ENCODE assay signal across 15 cellular contexts in genomic region chr11:19093976-19094375, GRCh38. TPM values are rescaled to one million over a fixed set of nuclear protein-coding genes. Genes with fewer than 3 reads are reported as not detected.
DNase-seq lines count a peak whose midpoint lies in the region; ATAC-seq, FAIRE-seq and TF ChIP-seq lines count a peak whose summit lies in the region.
"Had no signal": no experiment of that assay in that cellular context is flagged by ENCODE, and none has a peak within 500 bp of the region (broad histone marks: within the 10 kb centered on the region; RNA-seq: fewer than 3 reads in every experiment).

No MANE protein-coding gene starts in this region.

- ATAC-seq in activated naive CD8-positive, alpha-beta T cell treated with anti-CD3 and anti-CD28 coated beads, Interleukin-2, amount 50 U/mL, for 24 hours, result no peak
- ATAC-seq: heart right ventricle had no signal

- H3K9me3 ChIP-seq in HEK293 (ENCODE audit: control insufficient read depth, insufficient read depth, low read depth, low read length) (no peaks in the 10 kb centered on the region), small intestine (ENCODE audit: control insufficient read depth, low read depth) (no peaks in the 10 kb centered on the region)
- H3K9me3 ChIP-seq: heart right ventricle, stomach had no signal

- H3K36me3 ChIP-seq in HEK293 (ENCODE audit: control insufficient read depth in 2 of 2, insufficient read depth in 1 of 2, low read length in 2 of 2) (no peaks in the 10 kb centered on the region), small intestine (ENCODE audit: control insufficient read depth in 2 of 2, insufficient read depth in 2 of 2, low read length in 2 of 2) (no peaks in the 10 kb centered on the region)
- H3K36me3 ChIP-seq: heart right ventricle, stomach had no signal

- no peaks in the 10 kb centered on the region for H3K9me3 Mint-ChIP-seq in activated naive CD8-positive, alpha-beta T cell treated with anti-CD3 and anti-CD28 coated beads, Interleukin-2, amount 50 U/mL, for 24 hours
- H3K9me3 Mint-ChIP-seq: activated CD4-positive, alpha-beta T cell treated with anti-CD3 and anti-CD28 coated beads, Interleukin-2, amount 10 ng/mL, durations not matched to agents 7 days and 5 days had no signal

- H3K4me3 Mint-ChIP-seq in activated naive CD8-positive, alpha-beta T cell treated with anti-CD3 and anti-CD28 coated beads, Interleukin-2, amount 50 U/mL, for 24 hours, result no peak overlapping the region
- H3K4me3 Mint-ChIP-seq: activated CD4-positive, alpha-beta T cell treated with anti-CD3 and anti-CD28 coated beads, Interleukin-2, amount 10 ng/mL, durations not matched to agents 7 days and 5 days; activated naive CD8-positive, alpha-beta T cell; CD4-positive, CD25-positive, alpha-beta regulatory T cell had no signal

- no peak overlapping the region for H3K27ac Mint-ChIP-seq in activated naive CD8-positive, alpha-beta T cell treated with anti-CD3 and anti-CD28 coated beads, Interleukin-2, amount 50 U/mL, for 24 hours
- H3K27ac Mint-ChIP-seq: activated CD4-positive, alpha-beta T cell treated with anti-CD3 and anti-CD28 coated beads, Interleukin-2, amount 10 ng/mL, durations not matched to agents 7 days and 5 days; activated naive CD8-positive, alpha-beta T cell had no signal

- FAIRE-seq in small intestine (lab: Jason Lieb, UNC), result no peak

- no peak overlapping the region for H3K27ac ChIP-seq in HEK293 (ENCODE audit: extremely low read depth, low read depth, low read length)
- no peak overlapping the region for H3K27ac ChIP-seq in RWPE1
- H3K27ac ChIP-seq in small intestine (ENCODE audit: low read depth in 1 of 2, low read length in 1 of 2), result no peak overlapping the region
- H3K27ac ChIP-seq: heart right ventricle, stomach had no signal

- CTCF ChIA-PET in HEK293 (lab: Yijun Ruan, JAX), result interaction anchor here (1.4 to 2.0 kb wide), 3 partner anchors 15 to 166 kb away, joined by 4 to 12 read pairs (median 4); no protein-coding TSS in a partner anchor
- CTCF ChIA-PET in RWPE1 (lab: Yijun Ruan, JAX), result interaction anchor here (0.7 kb wide), 2 partner anchors 8 to 368 kb away, joined by 3 to 4 read pairs; no protein-coding TSS in a partner anchor

- TF ChIP-seq CTCF in HEK293 (tag by site-specific recombination; IDR thresholded peaks at IDR 0.05), result no peak
- TF ChIP-seq CTCF in RWPE1 (conservative IDR thresholded peaks at IDR 0.05; ENCODE audit: low read depth), result no peak
- no peak for TF ChIP-seq CTCF in fibroblast of the aortic adventitia (IDR thresholded peaks at IDR 0.05; ENCODE audit: insufficient read depth, low read length)

- peaks cover 3% of the 10 kb centered on the region; the same call in 1 of the 2 replicates for H3K4me1 ChIP-seq in HEK293 (ENCODE audit: control insufficient read depth, insufficient read depth, low read length)
- H3K4me1 ChIP-seq in small intestine (ENCODE audit: control insufficient read depth in 2 of 2, insufficient read depth in 1 of 2, low read depth in 1 of 2, low read length in 1 of 2), result no peaks in the 10 kb centered on the region
- H3K4me1 ChIP-seq: heart right ventricle, stomach had no signal

- H3K4me1 Mint-ChIP-seq in activated naive CD8-positive, alpha-beta T cell treated with anti-CD3 and anti-CD28 coated beads, Interleukin-2, amount 50 U/mL, for 24 hours, result no peaks in the 10 kb centered on the region
- H3K4me1 Mint-ChIP-seq: activated CD4-positive, alpha-beta T cell treated with anti-CD3 and anti-CD28 coated beads, Interleukin-2, amount 10 ng/mL, durations not matched to agents 7 days and 5 days; CD4-positive, CD25-positive, alpha-beta regulatory T cell had no signal

- peaks cover 34% of the 10 kb centered on the region for H3K27me3 Mint-ChIP-seq in activated naive CD8-positive, alpha-beta T cell treated with anti-CD3 and anti-CD28 coated beads, Interleukin-2, amount 50 U/mL, for 24 hours

- peak; percentile 42 for DNase-seq in RWPE1 (ENCODE audit: low spot score)
- peak; percentile 19 for DNase-seq in fibroblast of the aortic adventitia (ENCODE audit: low read depth)
- DNase-seq in small intestine, result peak; percentile 10
- DNase-seq in activated CD4-positive, alpha-beta T cell treated with anti-CD3 and anti-CD28 coated beads for 1 hour, result no peak
- DNase-seq in SHP77 (lab: John Stamatoyannopoulos, UW), result no peak
- no peak for DNase-seq in activated naive CD8-positive, alpha-beta T cell treated with anti-CD3 and anti-CD28 coated beads, Interleukin-2, amount 50 U/mL, for 24 hours
- DNase-seq: activated CD4-positive, alpha-beta T cell treated with anti-CD3 and anti-CD28 coated beads, Interleukin-2, amount 10 ng/mL, durations not matched to agents 7 days and 5 days; activated T-cell treated with anti-CD3 and anti-CD28 coated beads for 4 hours; CD4-positive, CD25-positive, alpha-beta regulatory T cell; GDM1; heart right ventricle; Right ventricle myocardium superior; stomach had no signal

- WGBS in small intestine, 3 donors, result 40 to 62% (median 42%) methylated on average over 4 of the region's 4 CpGs

- H3K27me3 ChIP-seq in small intestine (ENCODE audit: control insufficient read depth in 2 of 2, insufficient read depth in 2 of 2, low read length in 2 of 2), result peaks cover 0 to 5% of the 10 kb centered on the region in 2 donors
- H3K27me3 ChIP-seq: stomach had no signal

- POLR2A ChIA-PET in HEK293 (lab: Yijun Ruan, JAX) (no interaction called here), RWPE1 (lab: Yijun Ruan, JAX; ENCODE audit: low non-redundant PET) (no interaction called here)

- H3K4me3 ChIP-seq in HEK293 (ENCODE audit: low read depth, low read length) (no peak overlapping the region), fibroblast of the aortic adventitia (ENCODE audit: low read depth, low read length) (no peak overlapping the region), small intestine (ENCODE audit: low read depth in 1 of 2, low read length in 2 of 2) (no peak overlapping the region)
- H3K4me3 ChIP-seq: heart right ventricle, stomach had no signal

- no peaks in the 10 kb centered on the region for H3K36me3 Mint-ChIP-seq in activated naive CD8-positive, alpha-beta T cell treated with anti-CD3 and anti-CD28 coated beads, Interleukin-2, amount 50 U/mL, for 24 hours (ENCODE audit: low read depth)
- H3K36me3 Mint-ChIP-seq: activated naive CD8-positive, alpha-beta T cell; CD4-positive, CD25-positive, alpha-beta regulatory T cell had no signal

TF ChIP-seq in HEK293, 187 proteins besides CTCF, POLR2A, EP300 and RAD21 (continues in another document):
- TF ChIP-seq ZNF600 (tag by site-specific recombination; IDR thresholded peaks at IDR 0.05) (0 out of 2 replicates have a peak, but pooled peaks have one; percentile 16), ZNF416 (tag by site-specific recombination; IDR thresholded peaks at IDR 0.05) (no peak), ZNF692 (tag by site-specific recombination; IDR thresholded peaks at IDR 0.05) (0 out of 2 replicates have a peak, but pooled peaks have one; percentile 27), ZIC2 (tag by site-specific recombination; IDR thresholded peaks at IDR 0.05) (peak; percentile 46), ZNF366 (tag by site-specific recombination; conservative IDR thresholded peaks at IDR 0.05) (peak; percentile 53), ZBTB44 (tag by site-specific recombination; IDR thresholded peaks at IDR 0.05) (no peak), OSR2 (tag by site-specific recombination; IDR thresholded peaks at IDR 0.05) (0 out of 2 replicates have a peak, but pooled peaks have one; percentile 6), ZEB2 (tag by site-specific recombination; IDR thresholded peaks at IDR 0.05) (0 out of 2 replicates have a peak, but pooled peaks have one; percentile 34), ZNF24 (tag by site-specific recombination; IDR thresholded peaks at IDR 0.05) (no peak), ZNF792 (tag by site-specific recombination; IDR thresholded peaks at IDR 0.05) (no peak), ZNF571 (tag by site-specific recombination; IDR thresholded peaks at IDR 0.05) (no peak), KLF1 (tag by site-specific recombination; IDR thresholded peaks at IDR 0.05) (no peak), YY1 (tag by site-specific recombination; IDR thresholded peaks at IDR 0.05) (no peak), ZNF677 (tag by site-specific recombination; IDR thresholded peaks at IDR 0.05) (no peak), ZNF23 (tag by site-specific recombination; IDR thresholded peaks at IDR 0.05; ENCODE audit: borderline replicate concordance) (no peak)

RNA-seq across cellular contexts. Expression of gene ZDHHC13, which starts 23.0 kb away (rescaled TPM):
- 2.0 and 18.6 TPM in 2 replicates for total RNA-seq in fibroblast of the aortic adventitia (ENCODE audit: low replicate concordance)
- 10 to 100 TPM in 2 of 3 donors, 1 to 10 TPM in 1; 5.7 to 16.9 (median 12.1) TPM for polyA plus RNA-seq in small intestine

RNA-seq across cellular contexts. Expression of gene MRGPRX2, which starts 33.5 kb away (rescaled TPM):
- not detected in 2 replicates for total RNA-seq in fibroblast of the aortic adventitia (ENCODE audit: low replicate concordance)
- polyA plus RNA-seq in small intestine, result under 1 TPM in 1 of 3 donors, not detected in 2; 0.01 TPM
- total RNA-seq: activated CD4-positive, alpha-beta T cell treated with anti-CD3 and anti-CD28 coated beads, Interleukin-2, amount 10 ng/mL, durations not matched to agents 7 days and 5 days; CD4-positive, CD25-positive, alpha-beta regulatory T cell; Right ventricle myocardium superior; stomach had no signal
- polyA plus RNA-seq: CD4-positive, CD25-positive, alpha-beta regulatory T cell; heart right ventricle; stomach had no signal

Comparison
In these comparisons a context has a peak if more than half of its experiments do, and no peak if none do; other contexts are left out.
1. DNase-seq: peak in RWPE1 (single experiment), fibroblast of the aortic adventitia (single experiment) and small intestine (single experiment); none in activated CD4-positive, alpha-beta T cell treated with anti-CD3 and anti-CD28 coated beads for 1 hour (single experiment), SHP77 (0 of 2) and activated naive CD8-positive, alpha-beta T cell treated with anti-CD3 and anti-CD28 coated beads, Interleukin-2, amount 50 U/mL, for 24 hours (single experiment).